15 cellular contexts compared by ENCODE assay signal in the genomic region with DNA sequence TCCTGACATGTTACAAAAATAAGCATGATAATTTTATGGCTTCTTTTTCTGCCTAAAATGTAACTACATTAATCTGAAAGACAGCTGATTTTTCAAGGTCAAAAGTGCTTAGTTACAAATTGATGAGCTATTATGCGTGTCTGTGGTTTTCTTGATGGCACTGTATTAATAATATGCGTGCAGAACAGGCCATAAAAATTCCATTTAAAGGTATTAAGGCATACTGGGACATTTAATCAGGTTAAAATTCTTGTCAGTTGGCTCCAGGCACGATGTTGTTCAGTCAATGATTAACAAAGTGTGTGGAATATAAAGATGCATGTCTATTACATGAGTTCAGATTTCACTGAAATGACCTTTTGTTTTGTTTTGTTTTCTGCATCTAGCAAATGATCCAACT.
"Had no signal": no experiment of that assay in that cellular context is flagged by ENCODE, and none has a peak within 500 bp of the region (broad histone marks: within the 10 kb centered on the region; RNA-seq: fewer than 3 reads in every experiment).

No MANE protein-coding gene starts in this region.

- H3K36me3 ChIP-seq: heart right ventricle, right lobe of liver had no signal

- H3K27ac ChIP-seq: epithelial cell of prostate, heart right ventricle, right lobe of liver, VCaP had no signal

- H3K27me3 ChIP-seq: heart right ventricle, right lobe of liver had no signal

- ATAC-seq: activated CD8-positive, alpha-beta memory T cell treated with anti-CD3 and anti-CD28 coated beads, Interleukin-2, amount 10 ng/mL, durations not matched to agents 7 days and 5 days; effector memory CD8-positive, alpha-beta T cell; heart right ventricle; left ventricle myocardium superior; natural killer cell treated with Interleukin-12 subunit alpha and Interleukin-12 subunit beta and Interleukin-15 and Interleukin-18, amount 100 ng/mL, for 72 hours; stimulated activated naive CD8-positive, alpha-beta T cell treated with anti-CD3 and anti-CD28 coated beads, Interleukin-15, amount 100 ng/mL, for 72 hours had no signal

- DNase-seq: activated CD4-positive, alpha-beta T cell treated with anti-CD3 and anti-CD28 coated beads, Interleukin-2, amount 50 U/mL, for 48 hours; activated CD8-positive, alpha-beta memory T cell treated with anti-CD3 and anti-CD28 coated beads, Interleukin-2, amount 10 ng/mL, durations not matched to agents 7 days and 5 days; activated naive CD4-positive, alpha-beta T cell treated with anti-CD3 and anti-CD28 coated beads for 36 hours; activated T-cell treated with anti-CD3 and anti-CD28 coated beads, Interleukin-2, amount 50 U/mL, for 1 hour; dermis blood vessel endothelial cell; effector memory CD8-positive, alpha-beta T cell; heart right ventricle; left ventricle myocardium superior; mesenchymal stem cell; nucleus accumbens; right lobe of liver; stimulated activated naive CD8-positive, alpha-beta T cell treated with anti-CD3 and anti-CD28 coated beads, Interleukin-15, amount 100 ng/mL, for 72 hours had no signal

- H3K4me3 ChIP-seq: heart right ventricle, right lobe of liver had no signal

- H3K9me3 ChIP-seq: right lobe of liver had no signal

- H3K4me1 ChIP-seq: heart right ventricle, right lobe of liver had no signal
